In the genomic region with DNA sequence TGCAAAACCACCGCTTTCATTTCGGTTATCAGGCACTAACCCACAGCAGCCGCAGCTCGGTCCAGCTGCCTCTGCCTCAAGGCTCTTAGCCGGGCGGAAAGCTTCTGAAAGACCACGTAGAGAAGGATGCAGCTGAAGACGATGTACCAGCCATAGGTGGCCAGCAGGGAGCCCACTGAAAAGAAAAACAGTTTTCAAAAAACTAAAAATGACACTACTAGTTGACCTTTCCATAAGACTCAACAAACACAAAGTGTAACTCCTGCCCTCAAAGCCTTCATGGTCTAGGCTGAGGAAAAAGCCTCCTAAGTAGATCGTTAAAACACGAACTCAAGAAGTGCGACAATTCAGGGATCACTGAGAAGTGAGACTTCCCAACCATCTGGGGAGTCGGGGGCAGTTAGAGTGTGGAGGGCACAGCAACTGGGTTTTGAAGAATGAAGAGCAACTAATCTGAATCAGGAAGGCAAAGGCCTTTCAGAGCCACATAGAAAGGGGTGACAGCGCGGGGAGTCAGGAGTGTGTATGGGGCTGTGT, we compare ENCODE assay signal across 8 cellular contexts. TPM values are rescaled to one million over a fixed set of nuclear protein-coding genes. Genes with fewer than 3 reads are reported as not detected.
DNase-seq lines count a peak whose midpoint lies in the region; ATAC-seq and TF ChIP-seq lines count a peak whose summit lies in the region.

No MANE protein-coding gene starts in this region.

- TF ChIP-seq CTCF in HEK293 (tag by site-specific recombination; IDR thresholded peaks at IDR 0.05) (peak; percentile 11; the same call in 1 of the 2 replicates), MCF 10A (IDR thresholded peaks at IDR 0.05; ENCODE audit: unreplicated experiment) (no peak)

- H3K79me1 ChIP-seq in mesenchymal stem cell (replicated peaks; ENCODE audit: low read length, poor library complexity, severe bottlenecking) = peaks cover 13% of the 10 kb centered on the region

- peak overlapping the region; percentile 87 for H4K91ac ChIP-seq in mesenchymal stem cell (ENCODE audit: low read length)

- peak overlapping the region in 1 of 2 experiments; percentile 96 for H3K23ac ChIP-seq in mesenchymal stem cell (ENCODE audit: low read length in 2 of 2)

- no peak overlapping the region for H2BK15ac ChIP-seq in mesenchymal stem cell (ENCODE audit: low read depth, poor library complexity, severe bottlenecking)

- WGBS in mesenchymal stem cell = 20% methylated on average over 14 of the region's 14 CpGs
- WGBS in aorta, 2 donors = 4 to 7% methylated on average over 14 of the region's 14 CpGs

- peak overlapping the region; percentile 75 for H4K8ac ChIP-seq in mesenchymal stem cell (ENCODE audit: low read length)

- ATAC-seq in aorta (ENCODE audit: low FRiP score) = no peak
- no peak for ATAC-seq in HG03520 (IDR thresholded peaks at IDR 0.05; ENCODE audit: unreplicated experiment)

- peaks cover 59% of the 10 kb centered on the region for H3K36me3 Mint-ChIP-seq in MCF 10A (ENCODE audit: insufficient read depth, unreplicated experiment)

- peak overlapping the region; percentile 47 to 75 for H3K4ac ChIP-seq in mesenchymal stem cell (ENCODE audit: low read depth in 1 of 2, low read length in 2 of 2)

- CTCF ChIA-PET in HEK293 (lab: Yijun Ruan, JAX) = interaction anchor here (0.7 to 1.3 kb wide), 7 partner anchors 8 to 364 kb away, joined by 3 to 6 read pairs (median 4); no protein-coding TSS in a partner anchor
- CTCF ChIA-PET in MCF 10A (lab: Yijun Ruan, JAX) = interaction anchor here (0.7 to 0.9 kb wide), 2 partner anchors 186 to 364 kb away, joined by 3 to 5 read pairs; no protein-coding TSS in a partner anchor

- peaks cover 57 to 60% of the 10 kb centered on the region in 2 experiments for H3K36me3 ChIP-seq in HEK293 (ENCODE audit: control insufficient read depth in 2 of 2, insufficient read depth in 1 of 2, low read length in 2 of 2)
- H3K36me3 ChIP-seq in mesenchymal stem cell (ENCODE audit: control insufficient read depth in 1 of 2, insufficient read depth in 2 of 2, low read depth in 1 of 2, low read length in 2 of 2) = peaks cover 25 to 66% of the 10 kb centered on the region in 2 experiments
- peaks cover 9 to 17% of the 10 kb centered on the region in 2 donors for H3K36me3 ChIP-seq in aorta (ENCODE audit: control insufficient read depth in 1 of 2, insufficient read depth in 2 of 2, low read length in 1 of 2)

- H3K4me3 ChIP-seq in HEK293 (ENCODE audit: low read depth, low read length) (peak overlapping the region; percentile 60), mesenchymal stem cell (ENCODE audit: insufficient read depth in 1 of 2, low read depth in 1 of 2, low read length in 2 of 2) (peak overlapping the region; percentile 90 to 95), aorta (ENCODE audit: low read length in 2 of 2) (peak overlapping the region; percentile 49 to 85)

- no TSS peak for BruUV-seq in MCF 10A (replicated peaks; lab: Mats Ljungman, UMichigan)

- H3K9ac ChIP-seq in mesenchymal stem cell (ENCODE audit: low read length) = peak overlapping the region; percentile 95

- H3K9me3 Mint-ChIP-seq in MCF 10A (ENCODE audit: unreplicated experiment) = no peaks in the 10 kb centered on the region

- POLR2A ChIA-PET in HEK293 (lab: Yijun Ruan, JAX) = interaction anchor here (0.9 to 2.4 kb wide), 4 partner anchors 9 to 25 kb away, joined by 3 to 13 read pairs (median 6); a partner anchor contains a TSS
- POLR2A ChIA-PET in MCF 10A (lab: Yijun Ruan, JAX) = interaction anchor here (0.6 to 2.4 kb wide), 3 partner anchors 9 to 549 kb away, joined by 3 to 7 read pairs (median 3); a partner anchor contains a TSS

- peak overlapping the region; percentile 99 for H3K27ac Mint-ChIP-seq in MCF 10A (ENCODE audit: low read depth, unreplicated experiment)

- H3K4me1 ChIP-seq in HEK293 (ENCODE audit: control insufficient read depth, insufficient read depth, low read length) (no peaks in the 10 kb centered on the region), mesenchymal stem cell (ENCODE audit: control insufficient read depth, insufficient read depth, low read depth, low read length) (peaks cover 7% of the 10 kb centered on the region), aorta (ENCODE audit: control insufficient read depth in 1 of 2, insufficient read depth in 2 of 2, low read length in 2 of 2) (no peaks in the 10 kb centered on the region)

- no peak overlapping the region for H2BK12ac ChIP-seq in mesenchymal stem cell (ENCODE audit: low read length in 2 of 2)

- peak overlapping the region; percentile 43 for H2AFZ ChIP-seq in mesenchymal stem cell (ENCODE audit: low read depth, low read length)

- H3K9me3 ChIP-seq in HEK293 (ENCODE audit: control insufficient read depth, insufficient read depth, low read depth, low read length) = no peaks in the 10 kb centered on the region
- no peaks in the 10 kb centered on the region for H3K9me3 ChIP-seq in mesenchymal stem cell (ENCODE audit: control insufficient read depth, low read length)
- no peaks in the 10 kb centered on the region for H3K9me3 ChIP-seq in aorta (ENCODE audit: control insufficient read depth, low read length)

- H3K18ac ChIP-seq in mesenchymal stem cell (ENCODE audit: low read depth in 1 of 2, low read length in 2 of 2) = peak overlapping the region; percentile 75 to 87

- no peak overlapping the region for H2BK5ac ChIP-seq in mesenchymal stem cell (ENCODE audit: low read depth, low read length, poor library complexity, severe bottlenecking)

- H3K27me3 Mint-ChIP-seq in MCF 10A (ENCODE audit: insufficient read depth, unreplicated experiment) = no peaks in the 10 kb centered on the region

- H2AK5ac ChIP-seq in mesenchymal stem cell (ENCODE audit: low read length, severe bottlenecking) = no peak overlapping the region

- H3K14ac ChIP-seq in mesenchymal stem cell (ENCODE audit: low read length in 2 of 2) = peak overlapping the region in 1 of 2 experiments; percentile 96

- peak; percentile 9 to 14 for DNase-seq in SHP77 (lab: John Stamatoyannopoulos, UW)
- DNase-seq in SHP77 treated with DMSO at 0.1 percent for 48 hours (lab: John Stamatoyannopoulos, UW) = no peak
- DNase-seq in NOMO-1 (lab: John Stamatoyannopoulos, UW; ENCODE audit: unreplicated experiment in 2 of 2) = peak; percentile 36 to 59
- peak; percentile 21 for DNase-seq in MCF 10A (ENCODE audit: unreplicated experiment)
- DNase-seq in mesenchymal stem cell = peak; percentile 74
- no peak for DNase-seq in aorta

- H3K27me3 ChIP-seq in mesenchymal stem cell (ENCODE audit: control insufficient read depth in 1 of 2, insufficient read depth in 1 of 2, low read length in 2 of 2) = no peaks in the 10 kb centered on the region
- H3K27me3 ChIP-seq in aorta (ENCODE audit: control insufficient read depth in 1 of 2, insufficient read depth in 2 of 2, low read length in 1 of 2) = no peaks in the 10 kb centered on the region

- peak overlapping the region; percentile 48 for H3K4me2 ChIP-seq in mesenchymal stem cell (ENCODE audit: low read length, poor library complexity, severe bottlenecking)

- intact Hi-C loops in MCF 10A (cut with micrococcal nuclease) (no loop called here), aorta (cut with DNase I) (loop anchor here in 1 of 2 donors (1.0 kb wide), 1 partner anchor 19 kb away; a partner anchor contains a TSS)

- H3K4me3 Mint-ChIP-seq in MCF 10A (ENCODE audit: unreplicated experiment) = peak overlapping the region; percentile 100

- peaks cover 13% of the 10 kb centered on the region for H3K4me1 Mint-ChIP-seq in MCF 10A (ENCODE audit: insufficient read depth, unreplicated experiment)

- peak overlapping the region; percentile 77 for H3K27ac ChIP-seq in HEK293 (ENCODE audit: extremely low read depth, low read depth, low read length)
- peak overlapping the region; percentile 60 for H3K27ac ChIP-seq in mesenchymal stem cell (ENCODE audit: low read length, poor library complexity, severe bottlenecking)
- H3K27ac ChIP-seq in aorta (ENCODE audit: low read depth in 1 of 2, low read length in 2 of 2) = peak overlapping the region; percentile 54 to 84

- H2BK120ac ChIP-seq in mesenchymal stem cell (ENCODE audit: low read depth, low read length) = peak overlapping the region; percentile 66

TF ChIP-seq in HEK293, 187 proteins besides CTCF, POLR2A, EP300 and RAD21 (continues in another document):
- no peak for TF ChIP-seq ZNF341 (tag by site-specific recombination; IDR thresholded peaks at IDR 0.05; ENCODE audit: low read depth)
- no peak for TF ChIP-seq ZNF302 (tag by site-specific recombination; IDR thresholded peaks at IDR 0.05; ENCODE audit: low read depth)
- peak; percentile 80 for TF ChIP-seq ZBTB17 (tag by site-specific recombination; IDR thresholded peaks at IDR 0.05)
- TF ChIP-seq ZXDB (tag by site-specific recombination; IDR thresholded peaks at IDR 0.05) = no peak
- no peak for TF ChIP-seq BCL11B (tag by site-specific recombination; IDR thresholded peaks at IDR 0.05; ENCODE audit: low read depth)
- peak; percentile 85 for TF ChIP-seq ZNF335 (tag by site-specific recombination; conservative IDR thresholded peaks at IDR 0.05)
- TF ChIP-seq, protein P1, sequence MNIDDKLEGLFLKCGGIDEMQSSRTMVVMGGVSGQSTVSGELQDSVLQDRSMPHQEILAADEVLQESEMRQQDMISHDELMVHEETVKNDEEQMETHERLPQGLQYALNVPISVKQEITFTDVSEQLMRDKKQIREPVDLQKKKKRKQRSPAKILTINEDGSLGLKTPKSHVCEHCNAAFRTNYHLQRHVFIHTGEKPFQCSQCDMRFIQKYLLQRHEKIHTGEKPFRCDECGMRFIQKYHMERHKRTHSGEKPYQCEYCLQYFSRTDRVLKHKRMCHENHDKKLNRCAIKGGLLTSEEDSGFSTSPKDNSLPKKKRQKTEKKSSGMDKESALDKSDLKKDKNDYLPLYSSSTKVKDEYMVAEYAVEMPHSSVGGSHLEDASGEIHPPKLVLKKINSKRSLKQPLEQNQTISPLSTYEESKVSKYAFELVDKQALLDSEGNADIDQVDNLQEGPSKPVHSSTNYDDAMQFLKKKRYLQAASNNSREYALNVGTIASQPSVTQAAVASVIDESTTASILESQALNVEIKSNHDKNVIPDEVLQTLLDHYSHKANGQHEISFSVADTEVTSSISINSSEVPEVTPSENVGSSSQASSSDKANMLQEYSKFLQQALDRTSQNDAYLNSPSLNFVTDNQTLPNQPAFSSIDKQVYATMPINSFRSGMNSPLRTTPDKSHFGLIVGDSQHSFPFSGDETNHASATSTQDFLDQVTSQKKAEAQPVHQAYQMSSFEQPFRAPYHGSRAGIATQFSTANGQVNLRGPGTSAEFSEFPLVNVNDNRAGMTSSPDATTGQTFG (tag by site-specific recombination; IDR thresholded peaks at IDR 0.05; ENCODE audit: borderline replicate concordance) = no peak

RNA-seq across cellular contexts. Expression of a gene that starts 0.7 kb away (rescaled TPM):
- total RNA-seq in MCF 10A (2022) (145 and 187 TPM in 2 replicates), aorta (10 to 100 TPM; 69.0 to 74.3 TPM)
- polyA plus RNA-seq in mesenchymal stem cell (2013, experiment 1 of 2) = 89.5 TPM
- polyA plus RNA-seq in mesenchymal stem cell (2013, experiment 2 of 2) = 95.2 TPM
- polyA plus RNA-seq in aorta = 100 to 1,000 TPM; 115 to 123 TPM

RNA-seq across cellular contexts. Expression of a gene that starts 18.5 kb away (rescaled TPM):
- total RNA-seq in MCF 10A (2022) (99.4 and 99.5 TPM in 2 replicates), aorta (10 to 100 TPM; 46.4 to 49.2 TPM)
- 40.4 TPM for polyA plus RNA-seq in mesenchymal stem cell (2013, experiment 1 of 2)
- 42.2 TPM for polyA plus RNA-seq in mesenchymal stem cell (2013, experiment 2 of 2)
- 10 to 100 TPM; 37.6 to 54.1 TPM for polyA plus RNA-seq in aorta

RNA-seq across cellular contexts. Expression of a gene that starts 24.7 kb away (rescaled TPM):
- total RNA-seq in MCF 10A (2022) (24.3 and 29.8 TPM in 2 replicates), aorta (10 to 100 TPM; 65.4 to 78.4 TPM)
- 30.7 TPM for polyA plus RNA-seq in mesenchymal stem cell (2013, experiment 1 of 2)
- 32.2 TPM for polyA plus RNA-seq in mesenchymal stem cell (2013, experiment 2 of 2)
- polyA plus RNA-seq in aorta = 10 to 100 TPM; 10.8 to 34.2 TPM

Comparison
In these comparisons a context has a peak if more than half of its experiments do, and no peak if none do; other contexts are left out.
1. DNase-seq: peak in SHP77 (2 of 2), NOMO-1 (2 of 2), MCF 10A (single experiment) and mesenchymal stem cell (single experiment); none in SHP77 treated with DMSO at 0.1 percent for 48 hours (single experiment) and aorta (0 of 2).
2. Peak in every context shown above with its lines, with median percentiles within 50 percentile points of each other: H3K27ac ChIP-seq and H3K4me3 ChIP-seq.